10 cellular contexts compared by ENCODE assay signal in the genomic region with DNA sequence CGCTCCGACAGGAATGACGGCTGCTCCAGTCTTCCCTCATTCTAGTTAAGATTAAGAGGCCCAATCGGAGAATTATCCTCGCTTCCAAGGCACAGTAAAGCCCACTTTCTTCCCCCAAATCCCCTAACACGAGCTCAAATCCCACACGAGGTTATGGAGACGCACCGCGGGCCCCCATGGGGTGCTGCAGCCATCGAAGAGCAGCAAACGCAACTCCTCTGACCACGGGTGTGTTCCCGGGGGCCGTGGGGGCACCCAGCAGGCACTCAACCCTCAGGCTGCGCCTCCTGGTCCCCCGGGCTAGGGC. TPM values are rescaled to one million over a fixed set of nuclear protein-coding genes. Genes with fewer than 3 reads are reported as not detected.
DNase-seq lines count a peak whose midpoint lies in the region; ATAC-seq and TF ChIP-seq lines count a peak whose summit lies in the region.
"Had no signal": no experiment of that assay in that cellular context is flagged by ENCODE, and none has a peak within 500 bp of the region (broad histone marks: within the 10 kb centered on the region; RNA-seq: fewer than 3 reads in every experiment).

No MANE protein-coding gene starts in this region.

- H3K27me3 ChIP-seq in lower lobe of right lung (ENCODE audit: low read depth) = no peaks in the 10 kb centered on the region
- H3K27me3 ChIP-seq in uterus = no peaks in the 10 kb centered on the region

- in situ Hi-C loops in astrocyte of the cerebellum (cut with HindIII; ENCODE audit: low sequenced_read_pairs) = no loop called here

- peak overlapping the region; percentile 77 for H3K27ac ChIP-seq in lower lobe of right lung
- peak overlapping the region; percentile 55 to 63 for H3K27ac ChIP-seq in uterus

- DNase-seq in astrocyte of the cerebellum (ENCODE audit: low read depth) (no peak), lower lobe of right lung (no peak), uterus (no peak)
- no peak for DNase-seq in activated effector memory CD4-positive, alpha-beta T cell treated with anti-CD3 and anti-CD28 coated beads, Interleukin-2, amount 50 U/mL, for 16 hours
- DNase-seq in effector CD4-positive, alpha-beta T cell = no peak

- peak; percentile 20 for ATAC-seq in GM19351 (IDR thresholded peaks at IDR 0.05; ENCODE audit: unreplicated experiment)
- peak; percentile 19 for ATAC-seq in HG03280 (IDR thresholded peaks at IDR 0.05; ENCODE audit: unreplicated experiment)
- ATAC-seq in lower lobe of right lung = peak; percentile 25 to 39
- no peak for ATAC-seq in GM18907 (IDR thresholded peaks at IDR 0.05; ENCODE audit: unreplicated experiment)

- TF ChIP-seq CTCF in astrocyte of the cerebellum (IDR thresholded peaks at IDR 0.05; ENCODE audit: low read depth, low read length, missing control alignments) (no peak), lower lobe of right lung (IDR thresholded peaks at IDR 0.05) (no peak), uterus (IDR thresholded peaks at IDR 0.05) (no peak)

- peaks cover 31% of the 10 kb centered on the region for H3K36me3 ChIP-seq in lower lobe of right lung
- no peaks in the 10 kb centered on the region for H3K36me3 ChIP-seq in uterus

- H3K9me3 ChIP-seq in lower lobe of right lung = no peaks in the 10 kb centered on the region
- no peaks in the 10 kb centered on the region for H3K9me3 ChIP-seq in uterus

- H3K4me1 ChIP-seq in lower lobe of right lung (peaks cover 16% of the 10 kb centered on the region), uterus (peaks cover 0 to 12% of the 10 kb centered on the region in 2 donors)

- TF ChIP-seq POLR2A in uterus (IDR thresholded peaks at IDR 0.05) = no peak

- intact Hi-C loops in lower lobe of right lung (cut with DNase I) = no loop called here
- intact Hi-C loops in uterus (cut with DNase I; ENCODE audit: low total_unique reads) = no loop called here

- H3K4me3 ChIP-seq in astrocyte of the cerebellum (ENCODE audit: low read depth, low read length) (peak overlapping the region; percentile 94), lower lobe of right lung (peak overlapping the region; percentile 99), uterus (peak overlapping the region; percentile 70 to 87)

RNA-seq across cellular contexts. Expression of a gene that starts 0.4 kb away (rescaled TPM):
- total RNA-seq in lower lobe of right lung = 109 TPM
- total RNA-seq in uterus = 100 to 1,000 TPM in 2 of 4 donors, 10 to 100 TPM in 2; 14.1 to 189 (median 98.0) TPM

RNA-seq across cellular contexts. Expression of a gene that starts 4.8 kb away (rescaled TPM):
- total RNA-seq in lower lobe of right lung (not detected), uterus (not detected)
- total RNA-seq: activated CD8-positive, alpha-beta memory T cell treated with anti-CD3 and anti-CD28 coated beads for 36 hours; temporal lobe had no signal
